Comparison of ENCODE assay signal across 1 cellular context in the genomic region with DNA sequence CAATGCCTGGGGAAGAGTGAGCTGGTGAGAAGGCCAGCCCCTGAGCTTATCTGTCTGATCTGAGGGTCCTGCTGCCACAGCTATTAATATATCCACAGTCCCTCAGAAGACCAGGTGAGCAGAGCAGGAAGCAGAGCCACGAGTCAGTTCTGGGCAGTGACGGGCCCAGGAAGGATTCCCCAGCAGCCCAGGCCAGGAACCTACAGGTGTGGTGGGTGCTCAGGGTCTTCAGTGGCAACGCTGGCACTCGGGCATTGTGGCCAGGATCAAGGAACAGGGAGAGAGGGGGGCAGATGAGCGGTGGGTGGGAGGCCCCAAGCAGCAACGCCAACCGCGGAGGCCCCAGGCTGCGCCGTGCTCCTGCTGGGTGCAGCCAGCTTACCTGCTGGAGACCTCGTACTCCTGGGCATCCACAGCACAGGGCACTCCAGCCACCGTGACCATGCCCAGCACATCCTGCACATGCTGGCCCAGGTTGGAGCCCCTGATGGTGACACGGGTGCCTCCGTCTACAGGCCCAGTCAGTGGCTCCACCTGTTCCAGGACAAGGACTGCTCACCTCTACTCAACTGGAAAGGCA.
TF ChIP-seq lines count a peak whose summit lies in the region.

No MANE protein-coding gene starts in this region.

TF ChIP-seq in HepG2, 621 proteins besides CTCF, POLR2A, EP300 and RAD21:
- TF ChIP-seq RBM39 (IDR thresholded peaks at IDR 0.05; ENCODE audit: low read depth, low read length, poor library complexity, severe bottlenecking) = peak; percentile 40
- peak; percentile 77 for TF ChIP-seq RBFOX2 (IDR thresholded peaks at IDR 0.05; ENCODE audit: low read depth, low read length)
- TF ChIP-seq MIER3 (CRISPR knock-in tag; IDR thresholded peaks at IDR 0.05; ENCODE audit: borderline replicate concordance) = no peak
- TF ChIP-seq AGO2 (optimal IDR thresholded peaks at IDR 0.05; ENCODE audit: low read depth, low read length) = peak; percentile 93
- no peak for TF ChIP-seq ZNF547 (CRISPR knock-in tag; IDR thresholded peaks at IDR 0.05)
- TF ChIP-seq POLR2G (IDR thresholded peaks at IDR 0.05; ENCODE audit: low read depth, low read length) = 0 out of 2 replicates have a peak, but pooled peaks have one; percentile 35
